ENCODE assay signal across 8 cellular contexts in genomic region chr17:65794572-65794971, GRCh38.
DNase-seq lines count a peak whose midpoint lies in the region; ATAC-seq and TF ChIP-seq lines count a peak whose summit lies in the region.

No MANE protein-coding gene starts in this region.

- H3K36me3 ChIP-seq in stomach: no peaks in the 10 kb centered on the region

- H3K27ac ChIP-seq in stomach: no peak overlapping the region

- TF ChIP-seq CTCF in epithelial cell of esophagus (IDR thresholded peaks at IDR 0.05; ENCODE audit: insufficient read depth, low read depth, low read length, missing control alignments) (peak; percentile 73), stomach (IDR thresholded peaks at IDR 0.05) (peak in 5 of 7 experiments; percentile 35 to 72 (median 63))

- no peaks in the 10 kb centered on the region for H3K9me3 ChIP-seq in stomach

- intact Hi-C loops in stomach (cut with DNase I; ENCODE audit: low total_unique reads): loop anchor here (10.0 kb wide), 1 partner anchor 240 kb away; no protein-coding TSS in a partner anchor

- H3K4me1 ChIP-seq in stomach: no peaks in the 10 kb centered on the region

- peak; percentile 56 for DNase-seq in NCI-H82 (lab: John Stamatoyannopoulos, UW)
- DNase-seq in NCI-H82 treated with DMSO at 0.1 percent for 48 hours (lab: John Stamatoyannopoulos, UW; ENCODE audit: unreplicated experiment): no peak
- peak; percentile 45 for DNase-seq in NCI-H460 (ENCODE audit: extremely low read depth, low read depth)
- peak; percentile 51 for DNase-seq in epithelial cell of esophagus (ENCODE audit: low read depth)
- DNase-seq in stomach: peak; percentile 38
- DNase-seq in GDM1 (lab: John Stamatoyannopoulos, UW): no peak

- TF ChIP-seq EP300 in stomach (IDR thresholded peaks at IDR 0.05): no peak

- H3K4me3 ChIP-seq in epithelial cell of esophagus (ENCODE audit: low read length) (no peak overlapping the region), stomach (no peak overlapping the region)

- no peak for TF ChIP-seq POLR2A in stomach (IDR thresholded peaks at IDR 0.05)

- H3K27me3 ChIP-seq in stomach: no peaks in the 10 kb centered on the region

- WGBS in stomach, 5 donors: 35 to 57% (median 39%) methylated on average over 5 of the region's 5 CpGs

- ATAC-seq in GM21515 (IDR thresholded peaks at IDR 0.05; ENCODE audit: unreplicated experiment) (no peak), GM19395 (IDR thresholded peaks at IDR 0.05; ENCODE audit: unreplicated experiment) (no peak)

Comparison
In these comparisons a context has a peak if more than half of its experiments do, and no peak if none do; other contexts are left out.
1. DNase-seq: peak in NCI-H82 (single experiment), NCI-H460 (single experiment), epithelial cell of esophagus (single experiment) and stomach (single experiment); none in NCI-H82 treated with DMSO at 0.1 percent for 48 hours (single experiment) and GDM1 (single experiment).